In genomic region chr2:25728559-25728958, GRCh38 we compare ENCODE assay signal across 7 cellular contexts.
"Had no signal": no experiment of that assay in that cellular context is flagged by ENCODE, and none has a peak within 500 bp of the region (broad histone marks: within the 10 kb centered on the region; RNA-seq: fewer than 3 reads in every experiment).

No MANE protein-coding gene starts in this region.

- FAIRE-seq: HepG2, HTR-8/SVneo, K562 had no signal

- ATAC-seq: HepG2, K562 had no signal

- H3K36me3 Mint-ChIP-seq: IgD-negative memory B cell had no signal

- H3K27ac Mint-ChIP-seq: IgD-negative memory B cell had no signal

- H3K4me3 Mint-ChIP-seq: IgD-negative memory B cell had no signal

- DNase-seq: IMR-90, KBM-7, KG1 had no signal

- H3K4me1 Mint-ChIP-seq: IgD-negative memory B cell had no signal
